In genomic region chr14:73886449-73887115, GRCh38 we compare ENCODE assay signal across 8 cellular contexts. TPM values are rescaled to one million over a fixed set of nuclear protein-coding genes. Genes with fewer than 3 reads are reported as not detected.
DNase-seq lines count a peak whose midpoint lies in the region; ATAC-seq and TF ChIP-seq lines count a peak whose summit lies in the region.

TSS of gene ZNF410 (plus strand) at chr14:73886859. CDS start at chr14:73892176, 5,317 bp downstream.

- H2AK5ac ChIP-seq in IMR-90 (ENCODE audit: low read depth, low read length), result peak within 1 kb of the TSS; percentile 78; the same call in 1 of the 2 replicates

- H4K20me1 ChIP-seq in IMR-90 (ENCODE audit: insufficient read depth, low read length), result peaks cover 30% of the 10 kb centered on the region

- ATAC-seq in GM21528 (IDR thresholded peaks at IDR 0.05; ENCODE audit: low FRiP score, unreplicated experiment), result peak; percentile 91
- ATAC-seq in IMR-90 (ENCODE audit: low read depth), result peak; percentile 99

- H3K9me1 ChIP-seq in IMR-90 (ENCODE audit: insufficient read depth, low read length), result no peaks in the 10 kb centered on the region; the same call in none of the 2 replicates

- H3K4me3 ChIP-seq in IMR-90 (ENCODE audit: insufficient read depth, low read depth, low read length) (peak within 1 kb of the TSS; percentile 56), mononuclear cell (ENCODE audit: low read length) (peak within 1 kb of the TSS; percentile 97)

- dilution Hi-C loops in IMR-90 (cut with HindIII; ENCODE audit: low sequenced_read_pairs, unreplicated experiment), result no loop called here

- POLR2A ChIA-PET in IMR-90 (lab: Charles Lee; ENCODE audit: unreplicated experiment), result interaction anchor here (0.6 to 1.6 kb wide), 4 partner anchors 16 to 103 kb away, joined by 5 to 18 read pairs (median 5); partner anchors contain the start of gene PTGR2

- H3K4me1 ChIP-seq in IMR-90 (ENCODE audit: control insufficient read depth, insufficient read depth, low read length) (peaks cover 2% of the 10 kb centered on the region; the same call in 1 of the 2 replicates), mononuclear cell (ENCODE audit: insufficient read depth, low read length) (peaks cover 35% of the 10 kb centered on the region)

- H2BK5ac ChIP-seq in IMR-90 (ENCODE audit: low read depth, low read length, poor library complexity, severe bottlenecking), result peak within 1 kb of the TSS; percentile 83

- peak within 1 kb of the TSS; percentile 80 for H2AK9ac ChIP-seq in IMR-90 (replicated peaks; ENCODE audit: low read depth, low read length, poor library complexity)

- peak within 1 kb of the TSS; percentile 64; the same call in 1 of the 3 replicates for H2BK15ac ChIP-seq in IMR-90 (ENCODE audit: low read depth, low read length)

- TF ChIP-seq CTCF in IMR-90 (conservative IDR thresholded peaks at IDR 0.05; ENCODE audit: low read depth, low read length), result no peak

- H4K8ac ChIP-seq in IMR-90 (ENCODE audit: low read depth in 2 of 2, low read length in 2 of 2), result peak within 1 kb of the TSS; percentile 84 to 86

- WGBS in IMR-90 (ENCODE audit: extremely low coverage in 2 of 2, insufficient read length in 1 of 2), 2 experiments, result 0% methylated on average over 26 of the region's 58 CpGs; no CpG with 5 or more reads in 1 of the 2 experiments

- H3K27me3 ChIP-seq in IMR-90 (ENCODE audit: control insufficient read depth, insufficient read depth, low read length) (no peaks in the 10 kb centered on the region), mononuclear cell (ENCODE audit: insufficient read depth, low read length) (no peaks in the 10 kb centered on the region)

- H4K5ac ChIP-seq in IMR-90 (ENCODE audit: low read depth, low read length), result peak within 1 kb of the TSS; percentile 85

- H3K4ac ChIP-seq in IMR-90 (ENCODE audit: low read depth, low read length), result peak within 1 kb of the TSS; percentile 69

- H3K56ac ChIP-seq in IMR-90 (ENCODE audit: extremely low read depth, insufficient read depth, low read length), result peak within 1 kb of the TSS; percentile 84

- peak within 1 kb of the TSS; percentile 45 for H2BK120ac ChIP-seq in IMR-90 (ENCODE audit: low read depth, low read length)

- peak within 1 kb of the TSS; percentile 53 for H3K18ac ChIP-seq in IMR-90 (ENCODE audit: low read depth, low read length)

- no peaks in the 10 kb centered on the region for H3K36me3 ChIP-seq in IMR-90 (ENCODE audit: control insufficient read depth, insufficient read depth, low read length)

- in situ Hi-C loops in IMR-90 (cut with MboI; ENCODE audit: low sequenced_read_pairs), result no loop called here

- peak; percentile 85 for TF ChIP-seq POLR2A in IMR-90 (IDR thresholded peaks at IDR 0.05; ENCODE audit: low read depth, low read length)

- H2AFZ ChIP-seq in IMR-90 (replicated peaks; ENCODE audit: low read length, poor library complexity), result peak within 1 kb of the TSS; percentile 81

- no peak for TF ChIP-seq RAD21 in IMR-90 (IDR thresholded peaks at IDR 0.05; ENCODE audit: low read length)

- peak within 1 kb of the TSS; percentile 91 for H3K4me2 ChIP-seq in IMR-90 (ENCODE audit: low read depth, low read length)

- intact Hi-C loops in IMR-90 (cut with micrococcal nuclease), result loop anchor here (2.0 kb wide), 1 partner anchor 100 kb away; no protein-coding TSS in a partner anchor

- peak within 1 kb of the TSS; percentile 85 for H4K91ac ChIP-seq in IMR-90 (ENCODE audit: insufficient read depth, low read depth, low read length)

- H3K9ac ChIP-seq in IMR-90 (ENCODE audit: low read depth, low read length), result peak within 1 kb of the TSS; percentile 92

- peak within 1 kb of the TSS; percentile 93 for H3K14ac ChIP-seq in IMR-90 (replicated peaks; ENCODE audit: low read depth, low read length)

- BruUV-seq in IMR-90 (replicated peaks; lab: Mats Ljungman, UMichigan), result no TSS peak

- H3K27ac ChIP-seq in IMR-90 (ENCODE audit: insufficient read depth, low read length), result peak within 1 kb of the TSS; percentile 81

- no peak within 1 kb of the TSS for H2BK20ac ChIP-seq in IMR-90 (ENCODE audit: low read depth, low read length)

- H3K9me3 ChIP-seq in IMR-90 (ENCODE audit: control insufficient read depth, insufficient read depth, low read length), result no peaks in the 10 kb centered on the region
- H3K9me3 ChIP-seq in mononuclear cell (ENCODE audit: low read depth, low read length), result no peaks in the 10 kb centered on the region

- DNase-seq in DMS 273 (lab: John Stamatoyannopoulos, UW; ENCODE audit: unreplicated experiment) (peak; percentile 97), IMR-90 (peak; percentile 98), OCI-M1 (lab: John Stamatoyannopoulos, UW) (peak; percentile 95), activated T-cell treated with anti-CD3 and anti-CD28 coated beads for 24 hours (ENCODE audit: low read depth) (peak; percentile 90), epidermal melanocyte (ENCODE audit: insufficient read length, low spot score) (peak; percentile 74)
- DNase-seq in stimulated activated CD8-positive, alpha-beta memory T cell treated with anti-CD3 and anti-CD28 coated beads, Interleukin-4, amount 100 ng/mL, for 1 hour (ENCODE audit: low read depth in 2 of 2, low spot score in 1 of 2), result peak; percentile 66 to 67

- H3K23ac ChIP-seq in IMR-90 (ENCODE audit: low read depth, low read length), result peak within 1 kb of the TSS; percentile 83

- peaks cover 0 to 22% of the 10 kb centered on the region in 2 experiments; a peak in 2 of 4 replicates for H3K79me1 ChIP-seq in IMR-90 (ENCODE audit: low read depth in 1 of 2, low read length in 2 of 2)

- CTCF ChIA-PET in IMR-90 (lab: Yijun Ruan, JAX), result no interaction called here

TF ChIP-seq in IMR-90, 13 proteins besides CTCF, POLR2A, EP300 and RAD21:
- TF ChIP-seq BHLHE40 (IDR thresholded peaks at IDR 0.05; ENCODE audit: low read depth, low read length) (peak; percentile 84), RFX5 (IDR thresholded peaks at IDR 0.05; ENCODE audit: low read depth, low read length) (no peak), USF2 (IDR thresholded peaks at IDR 0.05; ENCODE audit: low read depth, low read length) (0 out of 2 replicates have a peak, but pooled peaks have one; percentile 10), FOS (IDR thresholded peaks at IDR 0.05; ENCODE audit: low read depth, low read length) (peak; percentile 49; the same call in 1 of the 2 replicates), MXI1 (IDR thresholded peaks at IDR 0.05; ENCODE audit: borderline replicate concordance, low read depth, low read length) (peak; percentile 75), CHD1 (IDR thresholded peaks at IDR 0.05; ENCODE audit: low read depth, low read length) (peak; percentile 31; the same call in 1 of the 2 replicates), MAFK (IDR thresholded peaks at IDR 0.05; ENCODE audit: low read depth, low read length) (peak; percentile 47; the same call in 1 of the 2 replicates), MAZ (IDR thresholded peaks at IDR 0.05; ENCODE audit: borderline replicate concordance, low read depth, low read length) (peak; percentile 84; the same call in 1 of the 2 replicates), SMC3 (IDR thresholded peaks at IDR 0.05; ENCODE audit: low read depth, low read length) (0 out of 2 replicates have a peak, but pooled peaks have one; percentile 16), NFE2L2 (IDR thresholded peaks at IDR 0.05; ENCODE audit: low read depth, low read length) (peak; percentile 12; the same call in 1 of the 2 replicates), ELK1 (IDR thresholded peaks at IDR 0.05; ENCODE audit: borderline replicate concordance, low read depth, low read length) (no peak; the same call in 1 of the 2 replicates), RCOR1 (IDR thresholded peaks at IDR 0.05; ENCODE audit: insufficient replicate concordance, low read length) (peak; percentile 9), CEBPB (IDR thresholded peaks at IDR 0.05; ENCODE audit: low read depth, low read length) (peak; percentile 13; the same call in 1 of the 2 replicates)

RNA-seq across cellular contexts. Expression of gene ZNF410, which starts in this region (rescaled TPM):
- 73.9 and 89.1 TPM in 2 replicates for total RNA-seq in IMR-90 (2012; rRNA removed)
- polyA plus RNA-seq in IMR-90 (2012; rRNA removed), result 22.3 and 27.9 TPM in 2 replicates
- 8.7 and 13.6 TPM in 2 replicates for polyA plus RNA-seq in IMR-90 (2012; cell fraction: cytosol; rRNA removed)
- polyA plus RNA-seq in IMR-90 (2012; cell fraction: nucleus; rRNA removed; ENCODE audit: low replicate concordance), result 10.1 and 55.1 TPM in 2 replicates
- total RNA-seq in mononuclear cell, result 108 TPM

Comparison
In these comparisons a context has a peak if more than half of its experiments do, and no peak if none do; other contexts are left out.
1. Peak in every context shown above with its lines: DNase-seq, ATAC-seq, H3K4me3 ChIP-seq and H3K27ac ChIP-seq.